ENCODE assay signal across 13 cellular contexts in genomic region chr2:9763356-9764152, GRCh38.
DNase-seq lines count a peak whose midpoint lies in the region; ATAC-seq and TF ChIP-seq lines count a peak whose summit lies in the region.
"Had no signal": no experiment of that assay in that cellular context is flagged by ENCODE, and none has a peak within 500 bp of the region (broad histone marks: within the 10 kb centered on the region; RNA-seq: fewer than 3 reads in every experiment).

No MANE protein-coding gene starts in this region.

- no peak overlapping the region for H3K27ac Mint-ChIP-seq in activated CD8-positive, alpha-beta T cell treated with anti-CD3 and anti-CD28 coated beads for 36 hours
- no peak overlapping the region for H3K27ac Mint-ChIP-seq in activated CD8-positive, alpha-beta T cell treated with anti-CD3 and anti-CD28 coated beads, Interleukin-2, amount 10 ng/mL, durations not matched to agents 7 days and 5 days
- no peak overlapping the region for H3K27ac Mint-ChIP-seq in effector memory CD8-positive, alpha-beta T cell
- H3K27ac Mint-ChIP-seq: stimulated activated naive B cell treated with anti-CD40 and anti-IgM and Interleukin-4, amounts not matched to agents 10 μg/mL and 1 μg/mL and 100 μg/mL, for 72 hours; T-helper 1 cell treated with Interleukin-12 subunit alpha and Interleukin-12 subunit beta and Interleukin-4 antibody, amounts not matched to agents 30 μg/mL and 1 μg/mL, for 36 hours had no signal

- no peak for TF ChIP-seq CTCF in activated CD8-positive, alpha-beta T cell treated with anti-CD3 and anti-CD28 coated beads for 36 hours (IDR thresholded peaks at IDR 0.05)

- H3K4me1 Mint-ChIP-seq in activated CD8-positive, alpha-beta T cell treated with anti-CD3 and anti-CD28 coated beads for 36 hours (ENCODE audit: low read depth): peaks cover 18% of the 10 kb centered on the region
- H3K4me1 Mint-ChIP-seq in activated CD8-positive, alpha-beta T cell treated with anti-CD3 and anti-CD28 coated beads, Interleukin-2, amount 10 ng/mL, durations not matched to agents 7 days and 5 days (ENCODE audit: low read depth): peaks cover 36% of the 10 kb centered on the region
- peaks cover 21 to 23% of the 10 kb centered on the region in 2 donors for H3K4me1 Mint-ChIP-seq in effector memory CD8-positive, alpha-beta T cell (ENCODE audit: low read depth in 2 of 2)

- no peak overlapping the region for H3K4me3 Mint-ChIP-seq in activated CD8-positive, alpha-beta T cell treated with anti-CD3 and anti-CD28 coated beads for 36 hours
- no peak overlapping the region for H3K4me3 Mint-ChIP-seq in activated CD8-positive, alpha-beta T cell treated with anti-CD3 and anti-CD28 coated beads, Interleukin-2, amount 10 ng/mL, durations not matched to agents 7 days and 5 days
- no peak overlapping the region for H3K4me3 Mint-ChIP-seq in effector memory CD8-positive, alpha-beta T cell
- H3K4me3 Mint-ChIP-seq: stimulated activated naive B cell treated with anti-CD40 and anti-IgM and Interleukin-4, amounts not matched to agents 10 μg/mL and 1 μg/mL and 100 μg/mL, for 72 hours; T-helper 1 cell treated with Interleukin-12 subunit alpha and Interleukin-12 subunit beta and Interleukin-4 antibody, amounts not matched to agents 30 μg/mL and 1 μg/mL, for 36 hours had no signal

- H3K9me3 Mint-ChIP-seq in activated CD8-positive, alpha-beta T cell treated with anti-CD3 and anti-CD28 coated beads for 36 hours: no peaks in the 10 kb centered on the region
- H3K9me3 Mint-ChIP-seq in activated CD8-positive, alpha-beta T cell treated with anti-CD3 and anti-CD28 coated beads, Interleukin-2, amount 10 ng/mL, durations not matched to agents 7 days and 5 days (ENCODE audit: insufficient read depth): no peaks in the 10 kb centered on the region
- H3K9me3 Mint-ChIP-seq in effector memory CD8-positive, alpha-beta T cell: no peaks in the 10 kb centered on the region
- H3K9me3 Mint-ChIP-seq: stimulated activated naive B cell treated with anti-CD40 and anti-IgM and Interleukin-4, amounts not matched to agents 10 μg/mL and 1 μg/mL and 100 μg/mL, for 72 hours; T-helper 1 cell treated with Interleukin-12 subunit alpha and Interleukin-12 subunit beta and Interleukin-4 antibody, amounts not matched to agents 30 μg/mL and 1 μg/mL, for 36 hours had no signal

- POLR2A ChIA-PET in activated CD8-positive, alpha-beta T cell treated with anti-CD3 and anti-CD28 coated beads for 36 hours (lab: Charles Lee): no interaction called here
- POLR2A ChIA-PET in activated CD8-positive, alpha-beta T cell treated with anti-CD3 and anti-CD28 coated beads, Interleukin-2, amount 10 ng/mL, durations not matched to agents 7 days and 5 days (lab: Charles Lee): no interaction called here

- H3K36me3 Mint-ChIP-seq in activated CD8-positive, alpha-beta T cell treated with anti-CD3 and anti-CD28 coated beads for 36 hours (ENCODE audit: low read depth): no peaks in the 10 kb centered on the region
- no peaks in the 10 kb centered on the region for H3K36me3 Mint-ChIP-seq in activated CD8-positive, alpha-beta T cell treated with anti-CD3 and anti-CD28 coated beads, Interleukin-2, amount 10 ng/mL, durations not matched to agents 7 days and 5 days (ENCODE audit: low read depth)
- H3K36me3 Mint-ChIP-seq in effector memory CD8-positive, alpha-beta T cell (ENCODE audit: insufficient read depth): peaks cover 3% of the 10 kb centered on the region
- H3K36me3 Mint-ChIP-seq: stimulated activated naive B cell treated with anti-CD40 and anti-IgM and Interleukin-4, amounts not matched to agents 10 μg/mL and 1 μg/mL and 100 μg/mL, for 72 hours had no signal

- DNase-seq in activated CD8-positive, alpha-beta T cell treated with anti-CD3 and anti-CD28 coated beads for 36 hours: no peak
- DNase-seq in activated CD8-positive, alpha-beta T cell treated with anti-CD3 and anti-CD28 coated beads, Interleukin-2, amount 10 ng/mL, durations not matched to agents 7 days and 5 days: no peak
- DNase-seq in ELR (ENCODE audit: low read depth) (peak; percentile 62), RPMI8226 (peak; percentile 77), left ventricle myocardium superior (peak; percentile 56), MV-4-11 (lab: John Stamatoyannopoulos, UW) (no peak)
- DNase-seq in effector memory CD8-positive, alpha-beta T cell: no peak
- DNase-seq: activated CD8-positive, alpha-beta memory T cell treated with anti-CD3 and anti-CD28 coated beads, Interleukin-2, amount 50 U/mL, for 4 hours; effector CD4-positive, alpha-beta T cell; stimulated activated naive B cell treated with anti-CD40 and anti-IgM and Interleukin-4, amounts not matched to agents 10 μg/mL and 1 μg/mL and 100 μg/mL, for 72 hours had no signal

- CTCF ChIA-PET in activated CD8-positive, alpha-beta T cell treated with anti-CD3 and anti-CD28 coated beads for 36 hours (lab: Charles Lee): no interaction called here
- CTCF ChIA-PET in activated CD8-positive, alpha-beta T cell treated with anti-CD3 and anti-CD28 coated beads, Interleukin-2, amount 10 ng/mL, durations not matched to agents 7 days and 5 days (lab: Charles Lee): no interaction called here

- intact Hi-C loops in activated CD8-positive, alpha-beta T cell treated with anti-CD3 and anti-CD28 coated beads for 36 hours (cut with micrococcal nuclease): no loop called here
- intact Hi-C loops in left ventricle myocardium superior (cut with micrococcal nuclease): loop anchor here (10.0 kb wide), 1 partner anchor 129 kb away; the partner anchor contains the start of gene YWHAQ

- peaks cover 9% of the 10 kb centered on the region for H3K27me3 Mint-ChIP-seq in activated CD8-positive, alpha-beta T cell treated with anti-CD3 and anti-CD28 coated beads for 36 hours
- peaks cover 13% of the 10 kb centered on the region for H3K27me3 Mint-ChIP-seq in activated CD8-positive, alpha-beta T cell treated with anti-CD3 and anti-CD28 coated beads, Interleukin-2, amount 10 ng/mL, durations not matched to agents 7 days and 5 days (ENCODE audit: low read depth)
- no peaks in the 10 kb centered on the region for H3K27me3 Mint-ChIP-seq in effector memory CD8-positive, alpha-beta T cell

- ATAC-seq in activated CD8-positive, alpha-beta T cell treated with anti-CD3 and anti-CD28 coated beads for 36 hours: peak; percentile 60
- no peak for ATAC-seq in activated CD8-positive, alpha-beta T cell treated with anti-CD3 and anti-CD28 coated beads, Interleukin-2, amount 10 ng/mL, durations not matched to agents 7 days and 5 days
- ATAC-seq in left ventricle myocardium superior (peak; percentile 67), GM19452 (IDR thresholded peaks at IDR 0.05; ENCODE audit: unreplicated experiment) (no peak)
- no peak for ATAC-seq in effector memory CD8-positive, alpha-beta T cell (replicated peaks)
- ATAC-seq: left lobe of liver had no signal

Comparison
In these comparisons a context has a peak if more than half of its experiments do, and no peak if none do; other contexts are left out.
1. ATAC-seq: peak in activated CD8-positive, alpha-beta T cell treated with anti-CD3 and anti-CD28 coated beads for 36 hours (single experiment) and left ventricle myocardium superior (single experiment); none in activated CD8-positive, alpha-beta T cell treated with anti-CD3 and anti-CD28 coated beads, Interleukin-2, amount 10 ng/mL, durations not matched to agents 7 days and 5 days (single experiment), GM19452 (single experiment) and effector memory CD8-positive, alpha-beta T cell (single experiment).
2. DNase-seq: peak in ELR (single experiment), RPMI8226 (single experiment) and left ventricle myocardium superior (single experiment); none in activated CD8-positive, alpha-beta T cell treated with anti-CD3 and anti-CD28 coated beads for 36 hours (single experiment), activated CD8-positive, alpha-beta T cell treated with anti-CD3 and anti-CD28 coated beads, Interleukin-2, amount 10 ng/mL, durations not matched to agents 7 days and 5 days (single experiment), effector memory CD8-positive, alpha-beta T cell (0 of 3) and MV-4-11 (single experiment).